In genomic region chr1:227192163-227192562, GRCh38 we compare ENCODE assay signal across 9 cellular contexts.
DNase-seq lines count a peak whose midpoint lies in the region; ATAC-seq and TF ChIP-seq lines count a peak whose summit lies in the region.
"Had no signal": no experiment of that assay in that cellular context is flagged by ENCODE, and none has a peak within 500 bp of the region (broad histone marks: within the 10 kb centered on the region; RNA-seq: fewer than 3 reads in every experiment).

No MANE protein-coding gene starts in this region.

- DNase-seq in stimulated activated naive CD4-positive, alpha-beta T cell treated with Interleukin-2 at 50 U/mL for 16 hours (lab: John Stamatoyannopoulos, UW): peak; percentile 9
- DNase-seq in stimulated activated naive CD4-positive, alpha-beta T cell (lab: John Stamatoyannopoulos, UW): no peak
- DNase-seq in activated T-helper 2 cell treated with anti-CD3 and anti-CD28 coated beads, Interferon-gamma antibody, Interleukin-2, Interleukin-4, amounts not matched to agents 10 μg/mL and 5 μg/mL and 100 μg/mL, durations not matched to agents 14 hours and 24 hours and 36 hours (ENCODE audit: low spot score): peak; percentile 9
- DNase-seq in kidney glomerular epithelial cell (lab: John Stamatoyannopoulos, UW) (peak; percentile 66), D341Med (ENCODE audit: low spot score) (no peak), COLO829 (ENCODE audit: low spot score) (no peak), suprapubic skin (ENCODE audit: low spot score in 2 of 2) (no peak)

- peaks cover 6% of the 10 kb centered on the region for H3K27me3 Mint-ChIP-seq in activated T-helper 2 cell treated with anti-CD3 and anti-CD28 coated beads, Interferon-gamma antibody, Interleukin-2, Interleukin-4, amounts not matched to agents 10 μg/mL and 5 μg/mL and 100 μg/mL, durations not matched to agents 14 hours and 24 hours and 36 hours (ENCODE audit: low read depth)

- H3K27ac Mint-ChIP-seq in activated T-helper 2 cell treated with anti-CD3 and anti-CD28 coated beads, Interferon-gamma antibody, Interleukin-2, Interleukin-4, amounts not matched to agents 10 μg/mL and 5 μg/mL and 100 μg/mL, durations not matched to agents 14 hours and 24 hours and 36 hours: peak overlapping the region; percentile 30
- H3K27ac Mint-ChIP-seq: activated naive CD8-positive, alpha-beta T cell had no signal

- no peaks in the 10 kb centered on the region for H3K36me3 ChIP-seq in suprapubic skin

- no peak overlapping the region for H3K4me3 ChIP-seq in suprapubic skin

- intact Hi-C loops in activated T-helper 2 cell treated with anti-CD3 and anti-CD28 coated beads, Interferon-gamma antibody, Interleukin-2, Interleukin-4, amounts not matched to agents 10 μg/mL and 5 μg/mL and 100 μg/mL, durations not matched to agents 14 hours and 24 hours and 36 hours (cut with micrococcal nuclease): no loop called here

- WGBS in suprapubic skin: 57% methylated on average over 2 of the region's 2 CpGs

- no peak overlapping the region for H3K4me3 Mint-ChIP-seq in activated T-helper 2 cell treated with anti-CD3 and anti-CD28 coated beads, Interferon-gamma antibody, Interleukin-2, Interleukin-4, amounts not matched to agents 10 μg/mL and 5 μg/mL and 100 μg/mL, durations not matched to agents 14 hours and 24 hours and 36 hours (ENCODE audit: low read depth)
- H3K4me3 Mint-ChIP-seq: activated naive CD8-positive, alpha-beta T cell had no signal

- TF ChIP-seq CTCF in suprapubic skin (IDR thresholded peaks at IDR 0.05): no peak

- no peaks in the 10 kb centered on the region for H3K9me3 Mint-ChIP-seq in activated T-helper 2 cell treated with anti-CD3 and anti-CD28 coated beads, Interferon-gamma antibody, Interleukin-2, Interleukin-4, amounts not matched to agents 10 μg/mL and 5 μg/mL and 100 μg/mL, durations not matched to agents 14 hours and 24 hours and 36 hours

- no peaks in the 10 kb centered on the region for H3K36me3 Mint-ChIP-seq in activated T-helper 2 cell treated with anti-CD3 and anti-CD28 coated beads, Interferon-gamma antibody, Interleukin-2, Interleukin-4, amounts not matched to agents 10 μg/mL and 5 μg/mL and 100 μg/mL, durations not matched to agents 14 hours and 24 hours and 36 hours (ENCODE audit: low read depth)

- TF ChIP-seq EP300 in suprapubic skin (IDR thresholded peaks at IDR 0.05): no peak

- ATAC-seq in HG03280 (IDR thresholded peaks at IDR 0.05; ENCODE audit: unreplicated experiment): peak; percentile 92

- H3K9me3 ChIP-seq in suprapubic skin: no peaks in the 10 kb centered on the region

- TF ChIP-seq POLR2A in suprapubic skin (IDR thresholded peaks at IDR 0.05): no peak

- H3K4me1 Mint-ChIP-seq in activated T-helper 2 cell treated with anti-CD3 and anti-CD28 coated beads, Interferon-gamma antibody, Interleukin-2, Interleukin-4, amounts not matched to agents 10 μg/mL and 5 μg/mL and 100 μg/mL, durations not matched to agents 14 hours and 24 hours and 36 hours (ENCODE audit: low read depth): peaks cover 10% of the 10 kb centered on the region

- no peaks in the 10 kb centered on the region for H3K27me3 ChIP-seq in suprapubic skin

- H3K4me1 ChIP-seq in suprapubic skin: peaks cover 3% of the 10 kb centered on the region

- no peak overlapping the region for H3K27ac ChIP-seq in suprapubic skin

Comparison
In these comparisons a context has a peak if more than half of its experiments do, and no peak if none do; other contexts are left out.
1. DNase-seq: peak in stimulated activated naive CD4-positive, alpha-beta T cell treated with Interleukin-2 at 50 U/mL for 16 hours (single experiment), activated T-helper 2 cell treated with anti-CD3 and anti-CD28 coated beads, Interferon-gamma antibody, Interleukin-2, Interleukin-4, amounts not matched to agents 10 μg/mL and 5 μg/mL and 100 μg/mL, durations not matched to agents 14 hours and 24 hours and 36 hours (single experiment) and kidney glomerular epithelial cell (single experiment); none in stimulated activated naive CD4-positive, alpha-beta T cell (0 of 6), D341Med (single experiment), COLO829 (single experiment) and suprapubic skin (0 of 2).